Comparison of ENCODE assay signal across 2 cellular contexts in the genomic region with DNA sequence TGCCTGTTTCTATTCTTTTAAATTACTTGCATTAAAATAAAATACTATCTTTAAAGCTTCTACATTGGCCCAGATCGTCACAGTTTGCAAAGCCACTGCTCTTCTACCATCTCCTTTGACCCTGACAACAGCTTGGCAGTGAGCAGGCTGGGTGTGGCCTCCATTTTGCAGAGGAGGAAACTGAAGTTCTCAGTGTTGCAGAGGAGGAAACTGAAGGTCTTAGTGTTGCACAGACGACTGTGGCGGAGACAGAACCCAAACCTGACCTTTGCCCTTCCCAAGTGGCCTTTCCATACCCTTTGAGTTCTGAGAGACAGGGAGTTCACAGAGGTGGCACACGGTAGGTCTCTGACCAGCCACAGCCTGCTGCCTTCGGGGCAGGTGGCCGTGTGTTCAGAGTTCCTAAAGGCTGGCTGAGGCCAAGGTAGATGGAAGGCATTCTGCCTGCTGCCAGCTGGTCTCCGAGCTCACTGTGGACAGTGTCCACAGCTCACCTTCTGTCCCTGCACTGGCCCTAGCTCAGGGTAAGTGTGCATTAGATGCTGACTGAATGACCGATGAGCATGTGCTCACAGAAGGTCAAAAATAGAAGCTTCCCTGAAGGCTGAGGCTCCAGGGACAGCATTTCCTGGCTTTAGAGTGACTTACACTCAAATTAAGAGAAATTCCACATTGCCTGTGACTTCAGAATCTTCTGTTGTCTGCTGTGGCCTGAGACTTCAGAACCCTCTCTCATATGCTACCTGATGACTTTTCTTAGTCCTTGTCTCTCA.
TF ChIP-seq lines count a peak whose summit lies in the region.

No MANE protein-coding gene starts in this region.

TF ChIP-seq in GM23338, 12 proteins besides CTCF, POLR2A, EP300 and RAD21:
- TF ChIP-seq ZNF114 (CRISPR knock-in tag; IDR thresholded peaks at IDR 0.05) (no peak), EZH2phosphoT487 (IDR thresholded peaks at IDR 0.05; ENCODE audit: unreplicated experiment) (no peak)
- TF ChIP-seq, protein P1, sequence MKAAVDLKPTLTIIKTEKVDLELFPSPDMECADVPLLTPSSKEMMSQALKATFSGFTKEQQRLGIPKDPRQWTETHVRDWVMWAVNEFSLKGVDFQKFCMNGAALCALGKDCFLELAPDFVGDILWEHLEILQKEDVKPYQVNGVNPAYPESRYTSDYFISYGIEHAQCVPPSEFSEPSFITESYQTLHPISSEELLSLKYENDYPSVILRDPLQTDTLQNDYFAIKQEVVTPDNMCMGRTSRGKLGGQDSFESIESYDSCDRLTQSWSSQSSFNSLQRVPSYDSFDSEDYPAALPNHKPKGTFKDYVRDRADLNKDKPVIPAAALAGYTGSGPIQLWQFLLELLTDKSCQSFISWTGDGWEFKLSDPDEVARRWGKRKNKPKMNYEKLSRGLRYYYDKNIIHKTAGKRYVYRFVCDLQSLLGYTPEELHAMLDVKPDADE (IDR thresholded peaks at IDR 0.05), result no peak

TF ChIP-seq in H1, 55 proteins besides CTCF, POLR2A, EP300 and RAD21:
- TF ChIP-seq KDM1A (IDR thresholded peaks at IDR 0.05; ENCODE audit: borderline replicate concordance, low read length) (no peak), SP2 (IDR thresholded peaks at IDR 0.05; ENCODE audit: low read length) (no peak), TAF7 (optimal IDR thresholded peaks at IDR 0.05; ENCODE audit: borderline replicate concordance, low read depth, low read length) (no peak), ZNF274 (IDR thresholded peaks at IDR 0.05; ENCODE audit: borderline replicate concordance, extremely low read depth, low read length) (no peak), TEAD4 (IDR thresholded peaks at IDR 0.05; ENCODE audit: low read depth, low read length) (no peak), SIRT6 (IDR thresholded peaks at IDR 0.05; ENCODE audit: low read length) (no peak), RNF2 (IDR thresholded peaks at IDR 0.05; ENCODE audit: borderline replicate concordance, low read depth, low read length, missing control alignments, poor library complexity, severe bottlenecking) (no peak), ASH2L (IDR thresholded peaks at IDR 0.05; ENCODE audit: low read length) (no peak), MAFK (IDR thresholded peaks at IDR 0.05; ENCODE audit: low read depth, low read length) (no peak)
